In genomic region chr3:148925841-148926240, GRCh38 we compare ENCODE assay signal across 15 cellular contexts.
DNase-seq lines count a peak whose midpoint lies in the region; ATAC-seq lines count a peak whose summit lies in the region.
"Had no signal": no experiment of that assay in that cellular context is flagged by ENCODE, and none has a peak within 500 bp of the region (broad histone marks: within the 10 kb centered on the region; RNA-seq: fewer than 3 reads in every experiment).

No MANE protein-coding gene starts in this region.

- no peak for ATAC-seq in HG02852 (IDR thresholded peaks at IDR 0.05; ENCODE audit: unreplicated experiment)
- ATAC-seq: CD8-positive, alpha-beta T cell had no signal

- DNase-seq in cerebellar cortex (ENCODE audit: low spot score), result peak; percentile 96
- DNase-seq in cerebellum (ENCODE audit: low spot score), result peak; percentile 86
- no peak for DNase-seq in DMS53 treated with DMSO at 0.1 percent for 48 hours (lab: John Stamatoyannopoulos, UW; ENCODE audit: unreplicated experiment)
- DNase-seq in dedifferentiated amniotic fluid mesenchymal stem cell (ENCODE audit: extremely low spot score), result no peak
- DNase-seq: 8988T; ACHN; Caco-2; Calu3; CD4-positive, alpha-beta T cell; CD8-positive, alpha-beta T cell; DMS79; DND-41; EL; GF-D8 had no signal

Comparison
In these comparisons a context has a peak if more than half of its experiments do, and no peak if none do; other contexts are left out.
1. DNase-seq: peak in cerebellar cortex (single experiment) and cerebellum (single experiment); none in DMS53 treated with DMSO at 0.1 percent for 48 hours (single experiment) and dedifferentiated amniotic fluid mesenchymal stem cell (single experiment).